Comparison of ENCODE assay signal across 22 cellular contexts in genomic region chr18:48898521-48898920, GRCh38.
"Had no signal": no experiment of that assay in that cellular context is flagged by ENCODE, and none has a peak within 500 bp of the region (broad histone marks: within the 10 kb centered on the region; RNA-seq: fewer than 3 reads in every experiment).

No MANE protein-coding gene starts in this region.

- H3K9ac ChIP-seq: neural progenitor cell had no signal

- H3K27me3 Mint-ChIP-seq: stimulated activated naive CD8-positive, alpha-beta T cell treated with anti-CD3 and anti-CD28 coated beads, Interleukin-15, amount 100 ng/mL, for 72 hours had no signal

- H3K9me3 Mint-ChIP-seq: natural killer cell had no signal

- H3K36me3 Mint-ChIP-seq: natural killer cell, neural progenitor cell had no signal

- H3K4me3 ChIP-seq: colonic mucosa, neural progenitor cell, ovary, right atrium auricular region, sigmoid colon, skin epidermis, testis, tibial nerve, upper lobe of right lung had no signal

- H2AFZ ChIP-seq: neural progenitor cell had no signal

- H3K4me2 ChIP-seq: neural progenitor cell had no signal

- ATAC-seq: left lobe of liver; natural killer cell; stimulated activated naive B cell treated with anti-CD40 and anti-IgM and Interleukin-4, amounts not matched to agents 10 μg/mL and 1 μg/mL and 100 μg/mL, for 72 hours; stimulated activated naive CD8-positive, alpha-beta T cell treated with anti-CD3 and anti-CD28 coated beads, Interleukin-15, amount 100 ng/mL, for 72 hours; upper lobe of right lung had no signal

- H3K27ac ChIP-seq: colonic mucosa, neural progenitor cell, ovary, right atrium auricular region, sigmoid colon, testis, tibial nerve had no signal

- H3K27me3 ChIP-seq: colonic mucosa, neural progenitor cell, ovary, right atrium auricular region, sigmoid colon, testis, tibial nerve, upper lobe of right lung had no signal

- H3K4me1 Mint-ChIP-seq: endodermal cell had no signal

- DNase-seq: colonic mucosa; effector CD4-positive, alpha-beta T cell; endodermal cell; foreskin melanocyte; hippocampal formation; kidney glomerular epithelial cell; mammary epithelial cell; natural killer cell; nucleus accumbens; stimulated activated CD4-positive, alpha-beta T cell treated with anti-CD3 and anti-CD28 coated beads, Interleukin-2, amount 100 ng/mL, for 24 hours; stimulated activated CD4-positive, alpha-beta T cell treated with anti-CD3 and anti-CD28 coated beads, Interleukin-4, amount 100 ng/mL, for 4 hours; stimulated activated naive B cell treated with anti-CD40 and anti-IgM and Interleukin-4, amounts not matched to agents 10 μg/mL and 1 μg/mL and 100 μg/mL, for 72 hours; stimulated activated naive CD8-positive, alpha-beta T cell treated with anti-CD3 and anti-CD28 coated beads, Interleukin-15, amount 100 ng/mL, for 72 hours; testis; upper lobe of right lung had no signal

- H3K27ac Mint-ChIP-seq: endodermal cell; natural killer cell; neural progenitor cell; stimulated activated naive B cell treated with anti-CD40 and anti-IgM and Interleukin-4, amounts not matched to agents 10 μg/mL and 1 μg/mL and 100 μg/mL, for 72 hours; stimulated activated naive CD8-positive, alpha-beta T cell treated with anti-CD3 and anti-CD28 coated beads, Interleukin-15, amount 100 ng/mL, for 72 hours had no signal

- H3K4me3 Mint-ChIP-seq: endodermal cell; natural killer cell; neural progenitor cell; stimulated activated naive B cell treated with anti-CD40 and anti-IgM and Interleukin-4, amounts not matched to agents 10 μg/mL and 1 μg/mL and 100 μg/mL, for 72 hours; stimulated activated naive CD8-positive, alpha-beta T cell treated with anti-CD3 and anti-CD28 coated beads, Interleukin-15, amount 100 ng/mL, for 72 hours had no signal
